In genomic region chr9:134546746-134547145, GRCh38 we compare ENCODE assay signal across 25 cellular contexts.
A peak's percentile ranks its signal among the peaks of the same experiment; 100 is the strongest.
DNase-seq lines count a peak whose midpoint lies in the region; ATAC-seq and TF ChIP-seq lines count a peak whose summit lies in the region.
"Had no signal": no experiment of that assay in that cellular context is flagged by ENCODE, and none has a peak within 500 bp of the region (broad histone marks: within the 10 kb centered on the region; RNA-seq: fewer than 3 reads in every experiment).

No MANE protein-coding gene starts in this region.

- H3K23ac ChIP-seq in neuronal stem cell (ENCODE audit: low read depth, low read length, poor library complexity) = no peak overlapping the region

- in situ Hi-C loops in transverse colon (cut with MboI; ENCODE audit: low pct_ligation_motif_present in 1 of 4, low pct_unique_long_range_greater_than_20kb in 1 of 4, low sequenced_read_pairs in 3 of 4) = no loop called here

- no peak overlapping the region for H2BK120ac ChIP-seq in neuronal stem cell (ENCODE audit: low read depth, low read length)

- peak overlapping the region; percentile 98 for H2BK12ac ChIP-seq in neuronal stem cell (ENCODE audit: low read length)

- H4K8ac ChIP-seq in neuronal stem cell (ENCODE audit: low read depth, low read length) = no peak overlapping the region

- H3K4ac ChIP-seq in neuronal stem cell (ENCODE audit: low read length) = no peak overlapping the region

- H3K27me3 ChIP-seq in gastroesophageal sphincter = peaks cover 11% of the 10 kb centered on the region
- peaks cover 0 to 4% (median 0%) of the 10 kb centered on the region in 3 experiments for H3K27me3 ChIP-seq in neuronal stem cell (ENCODE audit: control insufficient read depth in 3 of 3, insufficient read depth in 3 of 3, low read depth in 1 of 3, low read length in 3 of 3)
- no peaks in the 10 kb centered on the region for H3K27me3 ChIP-seq in transverse colon

- intact Hi-C loops in Right ventricle myocardium superior (cut with DNase I) = no loop called here
- intact Hi-C loops in left cardiac atrium (cut with DNase I) = no loop called here
- intact Hi-C loops in transverse colon (cut with DNase I; ENCODE audit: low total_unique reads) = no loop called here

- H3K9ac ChIP-seq in neuronal stem cell (ENCODE audit: low read depth, low read length, poor library complexity) = peak overlapping the region; percentile 35

- H2AFZ ChIP-seq in neuronal stem cell (ENCODE audit: low read length) = no peak overlapping the region

- H2BK15ac ChIP-seq in neuronal stem cell (ENCODE audit: low read length) = peak overlapping the region; percentile 88

- no CpG with 5 or more reads among the region's 10 CpGs for whole genome bisulfite sequencing in gastroesophageal sphincter (ENCODE audit: low coverage in 1 of 2), 2 donors
- WGBS in neuronal stem cell (ENCODE audit: extremely low coverage in 2 of 2, insufficient read length in 2 of 2, insufficient replicate concordance in 1 of 2), 2 donors = no CpG with 5 or more reads among the region's 10 CpGs
- WGBS in transverse colon (ENCODE audit: low coverage in 1 of 2), 2 donors = 91 to 100% methylated on average over 3 to 10 of the region's 10 CpGs

- no peak for ATAC-seq in Right ventricle myocardium superior (ENCODE audit: poor library complexity)
- ATAC-seq in left cardiac atrium = no peak
- ATAC-seq in gastroesophageal sphincter = no peak
- ATAC-seq: activated CD8-positive, alpha-beta T cell treated with anti-CD3 and anti-CD28 coated beads, Interleukin-2, amount 10 ng/mL, durations not matched to agents 7 days and 5 days; effector memory CD8-positive, alpha-beta T cell; HCT116; naive thymus-derived CD4-positive, alpha-beta T cell had no signal

- H3K9me3 ChIP-seq in gastroesophageal sphincter (no peaks in the 10 kb centered on the region), neuronal stem cell (replicated peaks in 1 of 2; ENCODE audit: control insufficient read depth in 2 of 2, insufficient read depth in 1 of 2, low read depth in 1 of 2, low read length in 2 of 2) (no peaks in the 10 kb centered on the region), transverse colon (no peaks in the 10 kb centered on the region)
- H3K9me3 ChIP-seq: heart left ventricle had no signal

- DNase-seq in Right ventricle myocardium superior (peak; percentile 35), left cardiac atrium (no peak), neuronal stem cell (ENCODE audit: low spot score) (no peak), transverse colon (no peak), COLO829 (ENCODE audit: low spot score) (no peak)
- no peak for DNase-seq in stimulated activated CD4-positive, alpha-beta T cell treated with anti-CD3 and anti-CD28 coated beads, Interleukin-2, amount 100 ng/mL, for 24 hours
- no peak for DNase-seq in activated naive CD4-positive, alpha-beta T cell (lab: John Stamatoyannopoulos, UW)
- DNase-seq: 8988T; activated CD4-positive, CD25-positive, alpha-beta regulatory T cell treated with anti-CD3 and anti-CD28 coated beads, Interleukin-2, amount 50 U/mL, for 72 hours; activated CD8-positive, alpha-beta T cell treated with anti-CD3 and anti-CD28 coated beads, Interleukin-2, amount 10 ng/mL, durations not matched to agents 7 days and 5 days; activated naive CD4-positive, alpha-beta T cell treated with anti-CD3 and anti-CD28 coated beads, Interleukin-2, amount 10 ng/mL, durations not matched to agents 7 days and 5 days; activated T-cell treated with anti-CD3 and anti-CD28 coated beads, Interleukin-2, amount 50 U/mL, for 24 hours; Calu3; effector memory CD8-positive, alpha-beta T cell; Kasumi-1; naive thymus-derived CD4-positive, alpha-beta T cell; NCI-H1092; NCI-H2029 treated with DMSO at 0.1 percent for 48 hours; NCI-H510A treated with DMSO at 0.1 percent for 48 hours; stimulated activated CD4-positive, alpha-beta T cell treated with anti-CD3 and anti-CD28 coated beads, Interleukin-4, amount 100 ng/mL, for 1 hour had no signal

- TF ChIP-seq POLR2A in gastroesophageal sphincter (IDR thresholded peaks at IDR 0.05) (no peak), transverse colon (IDR thresholded peaks at IDR 0.05) (no peak)

- H3K36me3 ChIP-seq in gastroesophageal sphincter = no peaks in the 10 kb centered on the region
- no peaks in the 10 kb centered on the region for H3K36me3 ChIP-seq in neuronal stem cell (replicated peaks in 1 of 2; ENCODE audit: control insufficient read depth in 2 of 2, insufficient read depth in 2 of 2, low read length in 2 of 2)
- H3K36me3 ChIP-seq in transverse colon = no peaks in the 10 kb centered on the region
- H3K36me3 ChIP-seq: heart left ventricle had no signal

- H2BK5ac ChIP-seq in neuronal stem cell (ENCODE audit: low read length) = peak overlapping the region; percentile 85

- peaks cover 1% of the 10 kb centered on the region for H3K79me1 ChIP-seq in neuronal stem cell (ENCODE audit: low read depth, low read length)

- TF ChIP-seq CTCF in gastroesophageal sphincter (IDR thresholded peaks at IDR 0.05) = no peak
- no peak for TF ChIP-seq CTCF in transverse colon (IDR thresholded peaks at IDR 0.05)

- H2AK5ac ChIP-seq in neuronal stem cell (ENCODE audit: low read depth, low read length) = peak overlapping the region; percentile 91

- H3K14ac ChIP-seq in neuronal stem cell (ENCODE audit: low read length) = no peak overlapping the region

- peak overlapping the region; percentile 65 for H3K18ac ChIP-seq in neuronal stem cell (ENCODE audit: low read length)

- no peak overlapping the region for H4K91ac ChIP-seq in neuronal stem cell (ENCODE audit: low read depth, low read length, poor library complexity)

- H3K4me3 ChIP-seq in gastroesophageal sphincter = no peak overlapping the region
- H3K4me3 ChIP-seq in neuronal stem cell (ENCODE audit: low read length in 2 of 2) = no peak overlapping the region
- H3K4me3 ChIP-seq in transverse colon = no peak overlapping the region
- H3K4me3 ChIP-seq: lung, skin epidermis had no signal

- H3K27ac ChIP-seq in gastroesophageal sphincter (peak overlapping the region in 3 of 4 donors; percentile 59 to 67 (median 62)), neuronal stem cell (replicated peaks; ENCODE audit: low read length) (no peak overlapping the region), transverse colon (peak overlapping the region; percentile 67 to 76 (median 72))

- H3K4me1 ChIP-seq in gastroesophageal sphincter (peaks cover 0 to 35% (median 14%) of the 10 kb centered on the region in 3 donors), neuronal stem cell (ENCODE audit: control insufficient read depth in 2 of 2, insufficient read depth in 1 of 2, low read depth in 1 of 2, low read length in 2 of 2) (peaks cover 8 to 23% of the 10 kb centered on the region in 2 donors), transverse colon (peaks cover 0 to 11% (median 2%) of the 10 kb centered on the region in 4 donors)

- H3K4me2 ChIP-seq in neuronal stem cell (ENCODE audit: insufficient read depth, low read length, poor library complexity, severe bottlenecking) = no peak overlapping the region

- TF ChIP-seq EP300 in gastroesophageal sphincter (IDR thresholded peaks at IDR 0.05) = no peak
- no peak for TF ChIP-seq EP300 in transverse colon (IDR thresholded peaks at IDR 0.05; ENCODE audit: low read depth)
